8 cellular contexts compared by ENCODE assay signal in the genomic region with DNA sequence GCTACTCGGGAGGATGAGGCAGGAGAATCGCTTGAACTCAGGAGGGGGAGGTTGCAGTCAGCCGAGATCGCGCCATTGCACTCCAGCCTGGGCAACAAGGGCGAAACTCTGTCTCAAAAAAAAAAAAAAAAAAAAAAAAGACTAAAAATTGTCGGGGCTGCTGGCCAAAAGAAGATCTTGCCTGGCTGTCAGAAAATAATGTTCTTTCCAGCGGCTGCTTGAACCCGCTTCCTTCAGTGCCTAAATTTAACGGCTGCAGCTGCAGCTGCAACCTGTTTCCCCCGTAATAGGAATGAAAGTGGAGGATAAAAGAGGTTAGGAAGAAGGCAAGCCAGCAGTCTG. TPM values are rescaled to one million over a fixed set of nuclear protein-coding genes. Genes with fewer than 3 reads are reported as not detected.
DNase-seq lines count a peak whose midpoint lies in the region; ATAC-seq, FAIRE-seq and TF ChIP-seq lines count a peak whose summit lies in the region.
"Not testable (repeated sequence)": the region's sequence is repeated elsewhere in the genome, so short reads cannot be mapped to it uniquely, and the experiment has no call there.

No MANE protein-coding gene starts in this region.

- H3K27me3 Mint-ChIP-seq in CD4-positive, alpha-beta T cell = not testable (repeated sequence)

- not testable (repeated sequence) for H2BK120ac ChIP-seq in neuronal stem cell (ENCODE audit: low read depth, low read length)

- H2BK5ac ChIP-seq in neuronal stem cell (ENCODE audit: low read length) = not testable (repeated sequence)

- H3K36me3 ChIP-seq in GM12878 (ENCODE audit: control insufficient read depth in 2 of 2, insufficient read depth in 2 of 2, low read length in 1 of 2); esophagus muscularis mucosa; suprapubic skin: not testable (repeated sequence)
- peaks cover 0 to 23% of the 10 kb centered on the region in 2 donors for H3K36me3 ChIP-seq in neuronal stem cell (replicated peaks in 1 of 2; ENCODE audit: control insufficient read depth in 2 of 2, insufficient read depth in 2 of 2, low read length in 2 of 2)

- peak overlapping the region; percentile 82 for H3K9ac ChIP-seq in GM12878 (ENCODE audit: control insufficient read depth, insufficient read depth, low read length)
- H3K9ac ChIP-seq in neuronal stem cell (ENCODE audit: low read depth, low read length, poor library complexity) = not testable (repeated sequence)

- H3K4me1 Mint-ChIP-seq in CD4-positive, alpha-beta T cell (ENCODE audit: low read depth) = peaks cover 52% of the 10 kb centered on the region

- H2AFZ ChIP-seq in GM12878 (ENCODE audit: control insufficient read depth, low read depth, low read length) = peak overlapping the region; percentile 67
- H2AFZ ChIP-seq in neuronal stem cell (ENCODE audit: low read length) = peak overlapping the region; percentile 81

- TF ChIP-seq RAD21 in GM12878 (IDR thresholded peaks at IDR 0.05; ENCODE audit: insufficient read depth, low read depth, low read length) = not testable (repeated sequence)

- intact Hi-C loops in CD4-positive, alpha-beta T cell (cut with DNase I, micrococcal nuclease) = loop anchor here (1.0 to 5.0 kb wide), 6 partner anchors 113 to 536 kb away; a partner anchor contains a TSS
- intact Hi-C loops in GM12878 (cut with micrococcal nuclease; ENCODE audit: unreplicated experiment) (loop anchor here (2.0 to 5.0 kb wide), 3 partner anchors 129 to 535 kb away; a partner anchor contains a TSS), esophagus muscularis mucosa (cut with DNase I) (loop anchor here (2.0 to 5.0 kb wide), 3 partner anchors 41 to 115 kb away; no protein-coding TSS in a partner anchor)

- POLR2A ChIA-PET in CD4-positive, alpha-beta T cell (lab: Charles Lee) = interaction anchor here (0.8 to 6.0 kb wide), 22 partner anchors 8 to 361 kb away, joined by 3 to 173 read pairs (median 6); a partner anchor contains a TSS
- POLR2A ChIA-PET in GM12878 (lab: Charles Lee) = interaction anchor here (0.7 to 8.5 kb wide), 16 partner anchors 9 to 162 kb away, joined by 3 to 93 read pairs (median 5); a partner anchor contains a TSS

- not testable (repeated sequence) for H4K91ac ChIP-seq in neuronal stem cell (ENCODE audit: low read depth, low read length, poor library complexity)

- FAIRE-seq in GM12878 (lab: Jason Lieb, UNC) = not testable (repeated sequence)

- not testable (repeated sequence) for H2BK12ac ChIP-seq in neuronal stem cell (ENCODE audit: low read length)

- SMC1A ChIA-PET in GM12878 (lab: Charles Lee; ENCODE audit: uncharacterized antibody, unreplicated experiment) = interaction anchor here (0.8 to 3.5 kb wide), 12 partner anchors 8 to 151 kb away, joined by 3 to 16 read pairs (median 6); a partner anchor contains a TSS

- 5% methylated on average over 10 of the region's 11 CpGs for WGBS in GM12878 (ENCODE audit: insufficient coverage, insufficient replicate concordance, low lambda C conversion rate, missing lambda C conversion rate)
- 0% methylated on average over 11 of the region's 11 CpGs for WGBS in esophagus muscularis mucosa
- WGBS in neuronal stem cell (ENCODE audit: extremely low coverage in 2 of 2, insufficient read length in 2 of 2, insufficient replicate concordance in 1 of 2), 2 donors = no CpG with 5 or more reads among the region's 11 CpGs
- WGBS in suprapubic skin = under 1% methylated on average over 11 of the region's 11 CpGs

- peaks cover 23% of the 10 kb centered on the region for H3K4me1 ChIP-seq in GM12878 (ENCODE audit: control insufficient read depth, insufficient read depth, low read length)
- peaks cover 39 to 55% (median 47%) of the 10 kb centered on the region in 4 donors for H3K4me1 ChIP-seq in esophagus muscularis mucosa
- H3K4me1 ChIP-seq in neuronal stem cell (ENCODE audit: control insufficient read depth in 2 of 2, insufficient read depth in 1 of 2, low read depth in 1 of 2, low read length in 2 of 2) = not testable (repeated sequence)
- H3K4me1 ChIP-seq in suprapubic skin = peaks cover 53% of the 10 kb centered on the region

- RAD21 ChIA-PET in GM12878 (lab: Charles Lee; ENCODE audit: unreplicated experiment) = interaction anchor here (0.7 to 2.5 kb wide), 15 partner anchors 9 to 169 kb away, joined by 3 to 35 read pairs (median 5); a partner anchor contains a TSS

- H3K4ac ChIP-seq in neuronal stem cell (ENCODE audit: low read length) = not testable (repeated sequence)

- not testable (repeated sequence) for TF ChIP-seq POLR2A in GM12878 (IDR thresholded peaks at IDR 0.05; ENCODE audit: low read depth, low read length); esophagus muscularis mucosa (IDR thresholded peaks at IDR 0.05; ENCODE audit: low read depth); suprapubic skin (IDR thresholded peaks at IDR 0.05)

- H3K14ac ChIP-seq in neuronal stem cell (ENCODE audit: low read length) = not testable (repeated sequence)

- H3K27me3 ChIP-seq in CD4-positive, alpha-beta T cell (ENCODE audit: control insufficient read depth, insufficient read depth, low read length); GM12878 (replicated peaks in 1 of 2; ENCODE audit: control insufficient read depth in 2 of 2, insufficient read depth in 2 of 2, low read length in 1 of 2); esophagus muscularis mucosa; layer of hippocampus (ENCODE audit: control insufficient read depth, insufficient read depth, low read length); neuronal stem cell (ENCODE audit: control insufficient read depth in 3 of 3, insufficient read depth in 3 of 3, low read depth in 1 of 3, low read length in 3 of 3); suprapubic skin: not testable (repeated sequence)

- not testable (repeated sequence) for H3K18ac ChIP-seq in neuronal stem cell (ENCODE audit: low read length)

- H3K9me3 Mint-ChIP-seq in CD4-positive, alpha-beta T cell = not testable (repeated sequence)

- H2BK15ac ChIP-seq in neuronal stem cell (ENCODE audit: low read length) = not testable (repeated sequence)

- H3K36me3 Mint-ChIP-seq in CD4-positive, alpha-beta T cell (ENCODE audit: low read depth) = peaks cover 26% of the 10 kb centered on the region

- peak overlapping the region; percentile 98 for H3K4me3 Mint-ChIP-seq in CD4-positive, alpha-beta T cell

- H2AK5ac ChIP-seq in neuronal stem cell (ENCODE audit: low read depth, low read length) = not testable (repeated sequence)

- H3K27ac Mint-ChIP-seq in CD4-positive, alpha-beta T cell = peak overlapping the region; percentile 95

- in situ Hi-C loops in GM12878 (cut with MboI) = not testable (repeated sequence)

- CTCF ChIA-PET in CD4-positive, alpha-beta T cell (lab: Charles Lee) = interaction anchor here (1.2 to 1.9 kb wide), 4 partner anchors 113 to 170 kb away, joined by 3 to 8 read pairs (median 3); a partner anchor contains a TSS
- CTCF ChIA-PET in GM12878 (lab: Yijun Ruan, JAX) = interaction anchor here (0.9 to 3.5 kb wide), 7 partner anchors 9 to 130 kb away, joined by 3 to 27 read pairs (median 4); a partner anchor contains a TSS

- TSS peak; percentile 96 for BruUV-seq in GM12878 (replicated peaks; lab: Mats Ljungman, UMichigan)

- not testable (repeated sequence) for H4K8ac ChIP-seq in neuronal stem cell (ENCODE audit: low read depth, low read length)

- peak overlapping the region; percentile 13 for H3K27ac ChIP-seq in CD4-positive, alpha-beta T cell (ENCODE audit: low read depth, low read length)
- H3K27ac ChIP-seq in GM12878 (ENCODE audit: control insufficient read depth, insufficient read depth) (peak overlapping the region; percentile 80), esophagus muscularis mucosa (replicated peaks in 1 of 4) (peak overlapping the region; percentile 86 to 94 (median 90)), layer of hippocampus (ENCODE audit: low read depth, low read length) (peak overlapping the region; percentile 80), neuronal stem cell (replicated peaks; ENCODE audit: low read length) (peak overlapping the region; percentile 65), suprapubic skin (peak overlapping the region; percentile 94)

- not testable (repeated sequence) for H4K20me1 ChIP-seq in GM12878 (ENCODE audit: control insufficient read depth, insufficient read depth)

- H3K4me2 ChIP-seq in GM12878 (ENCODE audit: control insufficient read depth, insufficient read depth) (peak overlapping the region; percentile 92), neuronal stem cell (ENCODE audit: insufficient read depth, low read length, poor library complexity, severe bottlenecking) (peak overlapping the region; percentile 88)

- H3K79me1 ChIP-seq in neuronal stem cell (ENCODE audit: low read depth, low read length) = not testable (repeated sequence)

- TF ChIP-seq EP300 in GM12878 (IDR thresholded peaks at IDR 0.05; ENCODE audit: borderline replicate concordance in 1 of 2, control insufficient read depth in 1 of 2, low read depth in 2 of 2, low read length in 2 of 2); esophagus muscularis mucosa (IDR thresholded peaks at IDR 0.05); suprapubic skin (IDR thresholded peaks at IDR 0.05): not testable (repeated sequence)

- H3K79me2 ChIP-seq in GM12878 (ENCODE audit: control insufficient read depth, insufficient read depth, low read length) = peaks cover 44% of the 10 kb centered on the region

- not testable (repeated sequence) for H3K23ac ChIP-seq in neuronal stem cell (ENCODE audit: low read depth, low read length, poor library complexity)

- not testable (repeated sequence) for TF ChIP-seq CTCF in CD4-positive, alpha-beta T cell (IDR thresholded peaks at IDR 0.05); WI38 (IDR thresholded peaks at IDR 0.05; ENCODE audit: low read depth, low read length); GM12878 (IDR thresholded peaks at IDR 0.05 in 2 of 3, conservative IDR thresholded peaks at IDR 0.05 in 1 of 3; ENCODE audit: control insufficient read depth in 2 of 3, extremely low read depth in 1 of 3, insufficient read depth in 1 of 3, low read depth in 3 of 3, low read length in 3 of 3); esophagus muscularis mucosa (IDR thresholded peaks at IDR 0.05); suprapubic skin (IDR thresholded peaks at IDR 0.05)

- H3K4me3 ChIP-seq in Jurkat, Clone E6-1 (ENCODE audit: low read length) = peak overlapping the region; percentile 100
- H3K4me3 ChIP-seq in WI38 (ENCODE audit: low read depth, low read length) (peak overlapping the region; percentile 80), GM12878 (peak overlapping the region; percentile 79), esophagus muscularis mucosa (peak overlapping the region; percentile 72 to 91 (median 83)), neuronal stem cell (ENCODE audit: low read length in 2 of 2) (peak overlapping the region; percentile 63 to 67), suprapubic skin (peak overlapping the region; percentile 84)

- H3K9me3 ChIP-seq in CD4-positive, alpha-beta T cell (ENCODE audit: control insufficient read depth, low read length); GM12878 (replicated peaks; ENCODE audit: control insufficient read depth, insufficient read depth, low read length); esophagus muscularis mucosa; neuronal stem cell (replicated peaks in 1 of 2; ENCODE audit: control insufficient read depth in 2 of 2, insufficient read depth in 1 of 2, low read depth in 1 of 2, low read length in 2 of 2); suprapubic skin: not testable (repeated sequence)

- ATAC-seq in CD4-positive, alpha-beta T cell (ENCODE audit: poor library complexity); GM12878: not testable (repeated sequence)

- not testable (repeated sequence) for DNase-seq in CD4-positive, alpha-beta T cell; Jurkat, Clone E6-1 (ENCODE audit: low read depth, low spot score); GM12878 (ENCODE audit: low read depth, low spot score); esophagus muscularis mucosa (ENCODE audit: extremely low spot score); neuronal stem cell (ENCODE audit: low spot score); suprapubic skin (ENCODE audit: low spot score in 2 of 2)

RNA-seq across cellular contexts. Expression of a gene that starts 0.5 kb away (rescaled TPM):
- 10 to 100 TPM; 80.8 TPM for total RNA-seq in CD4-positive, alpha-beta T cell
- 613 TPM for polyA plus RNA-seq in Jurkat, Clone E6-1 (2012; ENCODE audit: insufficient read depth, insufficient read length)
- 69.2 and 72.9 TPM in 2 replicates for total RNA-seq in GM12878 (2013; cell fraction: nucleolus; rRNA removed)
- total RNA-seq in GM12878 (2014; rRNA removed) (267 and 276 TPM in 2 replicates), GM12878 (2014; rRNA removed; fragmentation: Illumina TruSeq; extraction: Trizol) (349 and 352 TPM in 2 replicates), GM12878 (2021) (347 and 354 TPM in 2 replicates), esophagus muscularis mucosa (100 to 1,000 TPM in 2 of 4 donors, 10 to 100 TPM in 2; 70.5 to 143 (median 112) TPM), suprapubic skin (100 to 1,000 TPM in 3 of 4 donors, 10 to 100 TPM in 1; 80.4 to 133 (median 110) TPM)
- 179 TPM for polyA plus RNA-seq in GM12878 (2011; ENCODE audit: low read depth)
- polyA plus RNA-seq in GM12878 (2011; rRNA removed) (393 and 528 TPM in 2 replicates), GM12878 (2014; fragmentation: Illumina TruSeq; extraction: Trizol) (411 and 494 TPM in 2 replicates), GM12878 (2014; fragmentation: Nextera tagmentation; extraction: Ambion mirVana) (1,000 to 10,000 TPM; 1,136 to 1,363 TPM), GM12878 (2014; rRNA removed) (284 and 356 TPM in 2 replicates), GM12878 (2016; fragmentation: Nextera tagmentation; extraction: Ambion mirVana) (100 to 1,000 TPM; 712 to 730 TPM)
- 210 and 221 TPM in 2 replicates for polyA plus RNA-seq in GM12878 (2011; cell fraction: cytosol; rRNA removed)
- polyA plus RNA-seq in GM12878 (2011; cell fraction: nucleus; rRNA removed) = 139 and 145 TPM in 2 replicates
- 231 and 266 TPM in 2 replicates for polyA plus RNA-seq in GM12878 (2012)
- 110 and 131 TPM in 2 replicates for polyA minus RNA-seq in GM12878 (2011; rRNA and poly(A)+ RNA removed)
- polyA minus RNA-seq in GM12878 (2011; cell fraction: cytosol; rRNA and poly(A)+ RNA removed) = 61.2 and 69.3 TPM in 2 replicates
- 29.9 and 39.8 TPM in 2 replicates for polyA minus RNA-seq in GM12878 (2011; cell fraction: nucleus; rRNA and poly(A)+ RNA removed)
- polyA plus RNA-seq in neuronal stem cell (2013, experiment 1 of 2) = 224 TPM
- polyA plus RNA-seq in neuronal stem cell (2013, experiment 2 of 2) = 218 TPM

Comparison
In these comparisons a context has a peak if more than half of its experiments do, and no peak if none do; other contexts are left out.
1. H3K27ac ChIP-seq: peak in every context shown above with its lines; median percentile 94 in suprapubic skin; 90 in esophagus muscularis mucosa; 80 in GM12878; 80 in layer of hippocampus; 65 in neuronal stem cell; 13 in CD4-positive, alpha-beta T cell.